ENCODE assay signal across 2 cellular contexts in genomic region chr7:47104206-47104549, GRCh38.
TF ChIP-seq lines count a peak whose summit lies in the region.

No MANE protein-coding gene starts in this region.

TF ChIP-seq in K562, 482 proteins besides CTCF, POLR2A, EP300 and RAD21:
- no peak for TF ChIP-seq PHB2 (IDR thresholded peaks at IDR 0.05; ENCODE audit: low read depth)
- no peak for TF ChIP-seq TRIM28 (IDR thresholded peaks at IDR 0.05)
- no peak for TF ChIP-seq STAT5B (CRISPR knock-in tag; IDR thresholded peaks at IDR 0.05)
- TF ChIP-seq ZKSCAN1 (IDR thresholded peaks at IDR 0.05; ENCODE audit: low read depth, low read length) = no peak
- no peak for TF ChIP-seq KLF10 (CRISPR knock-in tag; IDR thresholded peaks at IDR 0.05)
- no peak for TF ChIP-seq JUNB (CRISPR knock-in tag; conservative IDR thresholded peaks at IDR 0.05)
- no peak for TF ChIP-seq YBX1 (IDR thresholded peaks at IDR 0.05)
- no peak for TF ChIP-seq ZNF253 (CRISPR knock-in tag; conservative IDR thresholded peaks at IDR 0.05)
- no peak for TF ChIP-seq IRF2 (CRISPR knock-in tag; IDR thresholded peaks at IDR 0.05)
- TF ChIP-seq ZNF76 (CRISPR knock-in tag; IDR thresholded peaks at IDR 0.05; ENCODE audit: borderline replicate concordance) = no peak
- no peak for TF ChIP-seq MAFF (IDR thresholded peaks at IDR 0.05; ENCODE audit: low read length)
- TF ChIP-seq HSF4 (CRISPR knock-in tag; IDR thresholded peaks at IDR 0.05; ENCODE audit: borderline replicate concordance) = no peak
- no peak for TF ChIP-seq DPF2 (IDR thresholded peaks at IDR 0.05)
- TF ChIP-seq BDP1 (IDR thresholded peaks at IDR 0.05; ENCODE audit: insufficient read depth, insufficient read length) = no peak
- TF ChIP-seq ZNF174 (CRISPR knock-in tag; IDR thresholded peaks at IDR 0.05) = no peak
- TF ChIP-seq ATF7 (IDR thresholded peaks at IDR 0.05) = no peak
- no peak for TF ChIP-seq RBFOX2 (IDR thresholded peaks at IDR 0.05; ENCODE audit: low read depth, low read length)
- TF ChIP-seq, protein P1, sequence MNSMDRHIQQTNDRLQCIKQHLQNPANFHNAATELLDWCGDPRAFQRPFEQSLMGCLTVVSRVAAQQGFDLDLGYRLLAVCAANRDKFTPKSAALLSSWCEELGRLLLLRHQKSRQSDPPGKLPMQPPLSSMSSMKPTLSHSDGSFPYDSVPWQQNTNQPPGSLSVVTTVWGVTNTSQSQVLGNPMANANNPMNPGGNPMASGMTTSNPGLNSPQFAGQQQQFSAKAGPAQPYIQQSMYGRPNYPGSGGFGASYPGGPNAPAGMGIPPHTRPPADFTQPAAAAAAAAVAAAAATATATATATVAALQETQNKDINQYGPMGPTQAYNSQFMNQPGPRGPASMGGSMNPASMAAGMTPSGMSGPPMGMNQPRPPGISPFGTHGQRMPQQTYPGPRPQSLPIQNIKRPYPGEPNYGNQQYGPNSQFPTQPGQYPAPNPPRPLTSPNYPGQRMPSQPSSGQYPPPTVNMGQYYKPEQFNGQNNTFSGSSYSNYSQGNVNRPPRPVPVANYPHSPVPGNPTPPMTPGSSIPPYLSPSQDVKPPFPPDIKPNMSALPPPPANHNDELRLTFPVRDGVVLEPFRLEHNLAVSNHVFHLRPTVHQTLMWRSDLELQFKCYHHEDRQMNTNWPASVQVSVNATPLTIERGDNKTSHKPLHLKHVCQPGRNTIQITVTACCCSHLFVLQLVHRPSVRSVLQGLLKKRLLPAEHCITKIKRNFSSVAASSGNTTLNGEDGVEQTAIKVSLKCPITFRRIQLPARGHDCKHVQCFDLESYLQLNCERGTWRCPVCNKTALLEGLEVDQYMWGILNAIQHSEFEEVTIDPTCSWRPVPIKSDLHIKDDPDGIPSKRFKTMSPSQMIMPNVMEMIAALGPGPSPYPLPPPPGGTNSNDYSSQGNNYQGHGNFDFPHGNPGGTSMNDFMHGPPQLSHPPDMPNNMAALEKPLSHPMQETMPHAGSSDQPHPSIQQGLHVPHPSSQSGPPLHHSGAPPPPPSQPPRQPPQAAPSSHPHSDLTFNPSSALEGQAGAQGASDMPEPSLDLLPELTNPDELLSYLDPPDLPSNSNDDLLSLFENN (IDR thresholded peaks at IDR 0.05; ENCODE audit: low read depth in 2 of 2, low read length in 2 of 2) = no peak
- TF ChIP-seq, protein P2, sequence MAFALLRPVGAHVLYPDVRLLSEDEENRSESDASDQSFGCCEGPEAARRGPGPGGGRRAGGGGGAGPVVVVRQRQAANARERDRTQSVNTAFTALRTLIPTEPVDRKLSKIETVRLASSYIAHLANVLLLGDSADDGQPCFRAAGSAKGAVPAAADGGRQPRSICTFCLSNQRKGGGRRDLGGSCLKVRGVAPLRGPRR (CRISPR knock-in tag; IDR thresholded peaks at IDR 0.05) = no peak
- no peak for TF ChIP-seq MEF2D (tag; conservative IDR thresholded peaks at IDR 0.05; ENCODE audit: low read depth)

TF ChIP-seq in SK-N-SH, 30 proteins besides CTCF, POLR2A, EP300 and RAD21:
- TF ChIP-seq, protein P3, sequence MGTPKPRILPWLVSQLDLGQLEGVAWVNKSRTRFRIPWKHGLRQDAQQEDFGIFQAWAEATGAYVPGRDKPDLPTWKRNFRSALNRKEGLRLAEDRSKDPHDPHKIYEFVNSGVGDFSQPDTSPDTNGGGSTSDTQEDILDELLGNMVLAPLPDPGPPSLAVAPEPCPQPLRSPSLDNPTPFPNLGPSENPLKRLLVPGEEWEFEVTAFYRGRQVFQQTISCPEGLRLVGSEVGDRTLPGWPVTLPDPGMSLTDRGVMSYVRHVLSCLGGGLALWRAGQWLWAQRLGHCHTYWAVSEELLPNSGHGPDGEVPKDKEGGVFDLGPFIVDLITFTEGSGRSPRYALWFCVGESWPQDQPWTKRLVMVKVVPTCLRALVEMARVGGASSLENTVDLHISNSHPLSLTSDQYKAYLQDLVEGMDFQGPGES (IDR thresholded peaks at IDR 0.05; ENCODE audit: low read depth, low read length) = no peak
- TF ChIP-seq FOXJ3 (CRISPR knock-in tag; IDR thresholded peaks at IDR 0.05) (no peak), TAF1 (IDR thresholded peaks at IDR 0.05; ENCODE audit: borderline replicate concordance, low read depth, low read length) (no peak), ELF1 (IDR thresholded peaks at IDR 0.05) (no peak), RFX5 (IDR thresholded peaks at IDR 0.05; ENCODE audit: low read length) (no peak), MEF2A (IDR thresholded peaks at IDR 0.05; ENCODE audit: borderline replicate concordance, low read depth) (no peak), TEAD4 (IDR thresholded peaks at IDR 0.05; ENCODE audit: borderline replicate concordance, insufficient read depth) (no peak), FOXM1 (IDR thresholded peaks at IDR 0.05; ENCODE audit: low read depth) (no peak), FOSL2 (IDR thresholded peaks at IDR 0.05; ENCODE audit: borderline replicate concordance, low read depth) (no peak), TCF12 (IDR thresholded peaks at IDR 0.05) (no peak), YY1 (IDR thresholded peaks at IDR 0.05; ENCODE audit: low read depth) (no peak), JUND (IDR thresholded peaks at IDR 0.05) (no peak)
- TF ChIP-seq, protein P4, sequence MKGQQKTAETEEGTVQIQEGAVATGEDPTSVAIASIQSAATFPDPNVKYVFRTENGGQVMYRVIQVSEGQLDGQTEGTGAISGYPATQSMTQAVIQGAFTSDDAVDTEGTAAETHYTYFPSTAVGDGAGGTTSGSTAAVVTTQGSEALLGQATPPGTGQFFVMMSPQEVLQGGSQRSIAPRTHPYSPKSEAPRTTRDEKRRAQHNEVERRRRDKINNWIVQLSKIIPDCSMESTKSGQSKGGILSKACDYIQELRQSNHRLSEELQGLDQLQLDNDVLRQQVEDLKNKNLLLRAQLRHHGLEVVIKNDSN (IDR thresholded peaks at IDR 0.05; ENCODE audit: borderline replicate concordance, low read depth) = no peak
- TF ChIP-seq, protein P5, sequence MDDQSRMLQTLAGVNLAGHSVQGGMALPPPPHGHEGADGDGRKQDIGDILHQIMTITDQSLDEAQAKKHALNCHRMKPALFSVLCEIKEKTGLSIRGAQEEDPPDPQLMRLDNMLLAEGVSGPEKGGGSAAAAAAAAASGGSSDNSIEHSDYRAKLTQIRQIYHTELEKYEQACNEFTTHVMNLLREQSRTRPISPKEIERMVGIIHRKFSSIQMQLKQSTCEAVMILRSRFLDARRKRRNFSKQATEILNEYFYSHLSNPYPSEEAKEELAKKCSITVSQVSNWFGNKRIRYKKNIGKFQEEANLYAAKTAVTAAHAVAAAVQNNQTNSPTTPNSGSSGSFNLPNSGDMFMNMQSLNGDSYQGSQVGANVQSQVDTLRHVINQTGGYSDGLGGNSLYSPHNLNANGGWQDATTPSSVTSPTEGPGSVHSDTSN (IDR thresholded peaks at IDR 0.05) = no peak
